1 cellular context compared by ENCODE assay signal in the genomic region with DNA sequence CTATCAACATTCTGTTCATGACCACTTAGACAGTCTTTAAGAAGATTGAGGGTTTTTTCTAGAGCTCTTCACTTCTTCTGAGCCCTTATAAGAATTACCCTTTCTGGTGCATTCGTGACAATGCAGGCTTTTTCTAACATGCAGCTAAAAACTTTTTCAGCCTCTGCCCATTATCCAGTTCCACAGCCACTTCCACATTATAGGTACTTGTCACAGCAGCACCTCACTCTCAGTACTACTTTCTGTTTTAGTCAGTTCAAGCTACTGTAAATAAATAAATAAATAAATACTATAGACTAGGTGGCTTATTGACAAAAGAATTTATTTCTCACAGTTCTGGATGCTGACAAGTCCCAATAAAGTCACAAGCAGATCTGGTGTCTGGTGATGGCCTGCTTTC.
A peak's percentile ranks its signal among the peaks of the same experiment; 100 is the strongest.
TF ChIP-seq lines count a peak whose summit lies in the region.

No MANE protein-coding gene starts in this region.

TF ChIP-seq in GM12878, 131 proteins besides CTCF, POLR2A, EP300 and RAD21 (continued from another document):
- TF ChIP-seq, protein P1, sequence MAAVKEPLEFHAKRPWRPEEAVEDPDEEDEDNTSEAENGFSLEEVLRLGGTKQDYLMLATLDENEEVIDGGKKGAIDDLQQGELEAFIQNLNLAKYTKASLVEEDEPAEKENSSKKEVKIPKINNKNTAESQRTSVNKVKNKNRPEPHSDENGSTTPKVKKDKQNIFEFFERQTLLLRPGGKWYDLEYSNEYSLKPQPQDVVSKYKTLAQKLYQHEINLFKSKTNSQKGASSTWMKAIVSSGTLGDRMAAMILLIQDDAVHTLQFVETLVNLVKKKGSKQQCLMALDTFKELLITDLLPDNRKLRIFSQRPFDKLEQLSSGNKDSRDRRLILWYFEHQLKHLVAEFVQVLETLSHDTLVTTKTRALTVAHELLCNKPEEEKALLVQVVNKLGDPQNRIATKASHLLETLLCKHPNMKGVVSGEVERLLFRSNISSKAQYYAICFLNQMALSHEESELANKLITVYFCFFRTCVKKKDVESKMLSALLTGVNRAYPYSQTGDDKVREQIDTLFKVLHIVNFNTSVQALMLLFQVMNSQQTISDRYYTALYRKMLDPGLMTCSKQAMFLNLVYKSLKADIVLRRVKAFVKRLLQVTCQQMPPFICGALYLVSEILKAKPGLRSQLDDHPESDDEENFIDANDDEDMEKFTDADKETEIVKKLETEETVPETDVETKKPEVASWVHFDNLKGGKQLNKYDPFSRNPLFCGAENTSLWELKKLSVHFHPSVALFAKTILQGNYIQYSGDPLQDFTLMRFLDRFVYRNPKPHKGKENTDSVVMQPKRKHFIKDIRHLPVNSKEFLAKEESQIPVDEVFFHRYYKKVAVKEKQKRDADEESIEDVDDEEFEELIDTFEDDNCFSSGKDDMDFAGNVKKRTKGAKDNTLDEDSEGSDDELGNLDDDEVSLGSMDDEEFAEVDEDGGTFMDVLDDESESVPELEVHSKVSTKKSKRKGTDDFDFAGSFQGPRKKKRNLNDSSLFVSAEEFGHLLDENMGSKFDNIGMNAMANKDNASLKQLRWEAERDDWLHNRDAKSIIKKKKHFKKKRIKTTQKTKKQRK (IDR thresholded peaks at IDR 0.05; ENCODE audit: low read depth, low read length), result no peak
- no peak for TF ChIP-seq IRF4 (IDR thresholded peaks at IDR 0.05; ENCODE audit: low read depth, low read length)
- TF ChIP-seq, protein P2, sequence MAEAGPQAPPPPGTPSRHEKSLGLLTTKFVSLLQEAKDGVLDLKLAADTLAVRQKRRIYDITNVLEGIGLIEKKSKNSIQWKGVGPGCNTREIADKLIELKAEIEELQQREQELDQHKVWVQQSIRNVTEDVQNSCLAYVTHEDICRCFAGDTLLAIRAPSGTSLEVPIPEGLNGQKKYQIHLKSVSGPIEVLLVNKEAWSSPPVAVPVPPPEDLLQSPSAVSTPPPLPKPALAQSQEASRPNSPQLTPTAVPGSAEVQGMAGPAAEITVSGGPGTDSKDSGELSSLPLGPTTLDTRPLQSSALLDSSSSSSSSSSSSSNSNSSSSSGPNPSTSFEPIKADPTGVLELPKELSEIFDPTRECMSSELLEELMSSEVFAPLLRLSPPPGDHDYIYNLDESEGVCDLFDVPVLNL (IDR thresholded peaks at IDR 0.05; ENCODE audit: low read depth, low read length), result no peak
- no peak for TF ChIP-seq SUZ12 (IDR thresholded peaks at IDR 0.05; ENCODE audit: unreplicated experiment)
- peak; percentile 57; the same call in 1 of the 2 replicates for TF ChIP-seq SPI1 (IDR thresholded peaks at IDR 0.05; ENCODE audit: borderline replicate concordance, insufficient read depth, low read depth, low read length)
- TF ChIP-seq MTA2 (IDR thresholded peaks at IDR 0.05; ENCODE audit: low read depth), result peak; percentile 39
- no peak for TF ChIP-seq CHD4 (IDR thresholded peaks at IDR 0.05)
